29 cellular contexts compared by ENCODE assay signal in genomic region chr1:202781180-202781579, GRCh38. TPM values are rescaled to one million over a fixed set of nuclear protein-coding genes. Genes with fewer than 3 reads are reported as not detected.
"Had no signal": no experiment of that assay in that cellular context is flagged by ENCODE, and none has a peak within 500 bp of the region (broad histone marks: within the 10 kb centered on the region; RNA-seq: fewer than 3 reads in every experiment).

No MANE protein-coding gene starts in this region.

- H3K27ac Mint-ChIP-seq: endodermal cell; memory B cell; stimulated activated naive B cell treated with anti-CD40 and anti-IgM and Interleukin-4, amounts not matched to agents 10 μg/mL and 1 μg/mL and 100 μg/mL, for 72 hours; stimulated activated naive CD8-positive, alpha-beta T cell treated with anti-CD3 and anti-CD28 coated beads, Interleukin-15, amount 100 ng/mL, for 72 hours had no signal

- H3K4me3 Mint-ChIP-seq: endodermal cell; memory B cell; naive B cell; nephron; stimulated activated naive B cell treated with anti-CD40 and anti-IgM and Interleukin-4, amounts not matched to agents 10 μg/mL and 1 μg/mL and 100 μg/mL, for 72 hours; stimulated activated naive CD8-positive, alpha-beta T cell treated with anti-CD3 and anti-CD28 coated beads, Interleukin-15, amount 100 ng/mL, for 72 hours had no signal

- ATAC-seq: heart left ventricle; lower lobe of right lung; psoas muscle; sciatic nerve; stimulated activated naive B cell treated with anti-CD40 and anti-IgM and Interleukin-4, amounts not matched to agents 10 μg/mL and 1 μg/mL and 100 μg/mL, for 72 hours; stimulated activated naive CD8-positive, alpha-beta T cell treated with anti-CD3 and anti-CD28 coated beads, Interleukin-15, amount 100 ng/mL, for 72 hours had no signal

- H3K4me3 ChIP-seq: coronary artery, heart left ventricle, left ventricle myocardium inferior, lower lobe of right lung, psoas muscle, spleen, testis, tibial nerve had no signal

- H3K27me3 Mint-ChIP-seq: memory B cell; naive B cell; stimulated activated naive B cell treated with anti-CD40 and anti-IgM and Interleukin-4, amounts not matched to agents 10 μg/mL and 1 μg/mL and 100 μg/mL, for 72 hours; stimulated activated naive CD8-positive, alpha-beta T cell treated with anti-CD3 and anti-CD28 coated beads, Interleukin-15, amount 100 ng/mL, for 72 hours had no signal

- H3K4me1 ChIP-seq: parathyroid adenoma, psoas muscle had no signal

- H3K4me1 Mint-ChIP-seq: endodermal cell had no signal

- H3K9me3 ChIP-seq: heart left ventricle, left ventricle myocardium inferior, lower lobe of right lung, psoas muscle, spleen, testis, tibial nerve had no signal

- H3K27ac ChIP-seq: coronary artery, heart left ventricle, left ventricle myocardium inferior, lower lobe of right lung, parathyroid adenoma, psoas muscle, spleen, testis, tibial nerve had no signal

- H3K9me3 Mint-ChIP-seq: endodermal cell; memory B cell; naive B cell; nephron; stimulated activated naive B cell treated with anti-CD40 and anti-IgM and Interleukin-4, amounts not matched to agents 10 μg/mL and 1 μg/mL and 100 μg/mL, for 72 hours; stimulated activated naive CD8-positive, alpha-beta T cell treated with anti-CD3 and anti-CD28 coated beads, Interleukin-15, amount 100 ng/mL, for 72 hours had no signal

- DNase-seq: effector CD4-positive, alpha-beta T cell; endodermal cell; foreskin melanocyte; heart left ventricle; hypothalamus; islet precursor cell; left ventricle myocardium inferior; lower lobe of right lung; naive B cell; psoas muscle; retina; spleen; stimulated activated CD4-positive, alpha-beta T cell treated with anti-CD3 and anti-CD28 coated beads, Interleukin-15, amount 100 ng/mL, for 24 hours; stimulated activated CD4-positive, alpha-beta T cell treated with anti-CD3 and anti-CD28 coated beads, Interleukin-1b, Interleukin-23, amount 100 ng/mL, for 48 hours; stimulated activated CD4-positive, alpha-beta T cell treated with anti-CD3 and anti-CD28 coated beads, Interleukin-4, amount 100 ng/mL, for 4 hours; stimulated activated naive B cell treated with anti-CD40 and anti-IgM and Interleukin-4, amounts not matched to agents 10 μg/mL and 1 μg/mL and 100 μg/mL, for 72 hours; stimulated activated naive CD8-positive, alpha-beta T cell treated with anti-CD3 and anti-CD28 coated beads, Interleukin-15, amount 100 ng/mL, for 72 hours; testis had no signal

- H3K36me3 Mint-ChIP-seq: memory B cell, naive B cell had no signal

- H3K9ac ChIP-seq: parathyroid adenoma had no signal

RNA-seq across cellular contexts. Expression of gene PCAT6, which starts 29.6 kb away (rescaled TPM):
- total RNA-seq: cerebellum, omental fat pad, skeletal muscle tissue, subcutaneous adipose tissue, tibial nerve, urinary bladder had no signal
